Comparison of ENCODE assay signal across 8 cellular contexts in genomic region chr12:56590237-56590830, GRCh38. TPM values are rescaled to one million over a fixed set of nuclear protein-coding genes. Genes with fewer than 3 reads are reported as not detected.
A peak's percentile ranks its signal among the peaks of the same experiment; 100 is the strongest.
DNase-seq lines count a peak whose midpoint lies in the region; ATAC-seq and TF ChIP-seq lines count a peak whose summit lies in the region.

No MANE protein-coding gene starts in this region.

- no peaks in the 10 kb centered on the region for H3K4me1 ChIP-seq in HAP-1
- peaks cover 4% of the 10 kb centered on the region for H3K4me1 ChIP-seq in foreskin keratinocyte
- no peaks in the 10 kb centered on the region for H3K4me1 ChIP-seq in CD4-positive, alpha-beta memory T cell (ENCODE audit: insufficient read depth, low read length)

- H3K27ac ChIP-seq in foreskin keratinocyte = no peak overlapping the region
- no peak overlapping the region for H3K27ac ChIP-seq in CD4-positive, alpha-beta memory T cell (ENCODE audit: low read depth, low read length)

- DNase-seq in Daoy (ENCODE audit: low read depth) = peak; percentile 25
- DNase-seq in HAP-1 (ENCODE audit: low spot score in 2 of 2) = peak; percentile 25 to 47
- peak; percentile 42 for DNase-seq in RKO (ENCODE audit: low spot score)
- no peak for DNase-seq in foreskin keratinocyte
- DNase-seq in DMS79 (lab: John Stamatoyannopoulos, UW) = no peak
- no peak for DNase-seq in AG08396 (ENCODE audit: low spot score)
- DNase-seq in activated CD4-positive, CD25-positive, alpha-beta regulatory T cell treated with anti-CD3 and anti-CD28 coated beads, Interleukin-2, amount 50 U/mL, for 72 hours = no peak
- no peak for DNase-seq in CD4-positive, alpha-beta memory T cell

- H3K9me3 ChIP-seq in HAP-1 = no peaks in the 10 kb centered on the region
- no peaks in the 10 kb centered on the region for H3K9me3 ChIP-seq in CD4-positive, alpha-beta memory T cell (ENCODE audit: control insufficient read depth in 1 of 2, low read length in 2 of 2)

- intact Hi-C loops in CD4-positive, alpha-beta memory T cell (cut with micrococcal nuclease) = no loop called here

- H3K9me3 Mint-ChIP-seq in CD4-positive, alpha-beta memory T cell = no peaks in the 10 kb centered on the region

- POLR2A ChIA-PET in CD4-positive, alpha-beta memory T cell (lab: Charles Lee; ENCODE audit: partially characterized antibody) = no interaction called here

- no peak overlapping the region for H3K4me3 ChIP-seq in HAP-1
- H3K4me3 ChIP-seq in CD4-positive, alpha-beta memory T cell (ENCODE audit: low read length in 2 of 2) = no peak overlapping the region

- CTCF ChIA-PET in CD4-positive, alpha-beta memory T cell (lab: Charles Lee; ENCODE audit: partially characterized antibody) = interaction anchor here (0.9 to 7.3 kb wide), 11 partner anchors 9 to 76 kb away, joined by 3 to 30 read pairs (median 5); no protein-coding TSS in a partner anchor

- in situ Hi-C loops in HAP-1 (cut with MboI; ENCODE audit: low sequenced_read_pairs) = loop anchor here (5.0 kb wide), 1 partner anchor 83 kb away; no protein-coding TSS in a partner anchor

- peak; percentile 55 for ATAC-seq in foreskin keratinocyte

- peaks cover 0 to 4% (median 2%) of the 10 kb centered on the region in 4 donors for H3K4me1 Mint-ChIP-seq in CD4-positive, alpha-beta memory T cell

- H3K36me3 Mint-ChIP-seq in CD4-positive, alpha-beta memory T cell = peaks cover 0 to 3% of the 10 kb centered on the region in 2 donors

- H3K4me3 Mint-ChIP-seq in CD4-positive, alpha-beta memory T cell = no peak overlapping the region

- TF ChIP-seq CTCF in foreskin keratinocyte (conservative IDR thresholded peaks at IDR 0.05) = peak; percentile 63

- H3K27me3 Mint-ChIP-seq in CD4-positive, alpha-beta memory T cell = no peaks in the 10 kb centered on the region

- no peak overlapping the region for H3K27ac Mint-ChIP-seq in CD4-positive, alpha-beta memory T cell

- no peaks in the 10 kb centered on the region for H3K27me3 ChIP-seq in HAP-1 (ENCODE audit: low read depth)
- H3K27me3 ChIP-seq in foreskin keratinocyte = no peaks in the 10 kb centered on the region
- H3K27me3 ChIP-seq in CD4-positive, alpha-beta memory T cell (ENCODE audit: insufficient read depth, low read length) = no peaks in the 10 kb centered on the region

- H3K36me3 ChIP-seq in HAP-1 (replicated peaks) = peaks cover 10% of the 10 kb centered on the region
- no peaks in the 10 kb centered on the region for H3K36me3 ChIP-seq in CD4-positive, alpha-beta memory T cell (ENCODE audit: insufficient read depth, low read length)

RNA-seq across cellular contexts. Expression of gene BAZ2A, which starts 39.8 kb away (rescaled TPM):
- 14.3 and 19.7 TPM in 2 replicates for total RNA-seq in Daoy (2014; rRNA removed; shearing (Covaris generic))
- 55.6 and 59.3 TPM in 2 replicates for total RNA-seq in foreskin keratinocyte
- polyA plus RNA-seq in foreskin keratinocyte = 10.6 and 13.4 TPM in 2 replicates
- total RNA-seq in CD4-positive, alpha-beta memory T cell = 100 to 1,000 TPM; 206 to 212 TPM
- 10 to 100 TPM in 1 of 2 donors, 1 to 10 TPM in 1; 3.8 to 36.6 TPM for polyA plus RNA-seq in CD4-positive, alpha-beta memory T cell

RNA-seq across cellular contexts. Expression of gene ATP5F1B, which starts 55.5 kb away (rescaled TPM):
- total RNA-seq in Daoy (2014; rRNA removed; shearing (Covaris generic)) = 764 and 817 TPM in 2 replicates
- 657 and 723 TPM in 2 replicates for total RNA-seq in foreskin keratinocyte
- 574 and 700 TPM in 2 replicates for polyA plus RNA-seq in foreskin keratinocyte
- total RNA-seq in CD4-positive, alpha-beta memory T cell = 100 to 1,000 TPM; 243 to 256 TPM
- polyA plus RNA-seq in CD4-positive, alpha-beta memory T cell = 1,000 to 10,000 TPM in 1 of 2 donors, 100 to 1,000 TPM in 1; 771 to 1,156 TPM

Comparison
In these comparisons a context has a peak if more than half of its experiments do, and no peak if none do; other contexts are left out.
1. DNase-seq: peak in Daoy (single experiment), HAP-1 (2 of 2) and RKO (single experiment); none in foreskin keratinocyte (0 of 2), DMS79 (single experiment), AG08396 (single experiment), activated CD4-positive, CD25-positive, alpha-beta regulatory T cell treated with anti-CD3 and anti-CD28 coated beads, Interleukin-2, amount 50 U/mL, for 72 hours (single experiment) and CD4-positive, alpha-beta memory T cell (0 of 5).